ENCODE assay signal across 39 cellular contexts in genomic region chr18:50689578-50689977, GRCh38.
"Had no signal": no experiment of that assay in that cellular context is flagged by ENCODE, and none has a peak within 500 bp of the region (broad histone marks: within the 10 kb centered on the region; RNA-seq: fewer than 3 reads in every experiment).

No MANE protein-coding gene starts in this region.

- H3K4me3 Mint-ChIP-seq: activated naive CD4-positive, alpha-beta T cell treated with anti-CD3 and anti-CD28 coated beads for 36 hours; activated naive CD4-positive, alpha-beta T cell treated with anti-CD3 and anti-CD28 coated beads, Interleukin-2, amount 10 ng/mL, durations not matched to agents 7 days and 5 days; activated naive CD4-positive, alpha-beta T cell treated with anti-CD3 and anti-CD28 coated beads, Interleukin-2, amount 50 U/mL, for 24 hours; activated naive CD8-positive, alpha-beta T cell; activated naive CD8-positive, alpha-beta T cell treated with anti-CD3 and anti-CD28 coated beads for 36 hours; activated naive CD8-positive, alpha-beta T cell treated with anti-CD3 and anti-CD28 coated beads, Interleukin-2, amount 10 ng/mL, durations not matched to agents 7 days and 5 days; activated naive CD8-positive, alpha-beta T cell treated with anti-CD3 and anti-CD28 coated beads, Interleukin-2, amount 50 U/mL, for 24 hours; activated T-cell treated with anti-CD3 and anti-CD28 coated beads, Interleukin-2, amount 50 U/mL, for 24 hours; activated T-cell treated with anti-CD3 and anti-CD28 coated beads, Interleukin-2, amount 50 U/mL, for 4 hours; activated T-cell treated with anti-CD3 and anti-CD28 coated beads, Interleukin-2, amount 50 U/mL, for 72 hours; activated T-helper 1 cell treated with anti-CD3 and anti-CD28 coated beads, Interleukin-12 subunit alpha, Interleukin-12 subunit beta, Interleukin-2, Interleukin-4 antibody, amounts not matched to agents 30 ng/mL and 10 ng/mL and 1 ng/mL, durations not matched to agents 14 hours and 24 hours and 36 hours; activated T-helper 17 cell treated with anti-CD3 and anti-CD28 coated beads, Interleukin-2, amount 50 U/mL, for 72 hours; brain; central memory CD8-positive, alpha-beta T cell had no signal

- H3K36me3 ChIP-seq: adrenal gland, ascending aorta, brain microvascular endothelial cell, breast epithelium, cardiac muscle cell had no signal

- H3K4me1 ChIP-seq: adrenal gland, ascending aorta, body of pancreas, breast epithelium had no signal

- H3K27me3 Mint-ChIP-seq: activated naive CD8-positive, alpha-beta T cell treated with anti-CD3 and anti-CD28 coated beads for 36 hours; activated T-cell treated with anti-CD3 and anti-CD28 coated beads, Interleukin-2, amount 50 U/mL, for 24 hours had no signal

- H3K4me3 ChIP-seq: adrenal gland, ascending aorta, body of pancreas, breast epithelium, cardiac muscle cell had no signal

- FAIRE-seq: astrocyte, bronchial epithelial cell had no signal

- H3K27ac Mint-ChIP-seq: activated naive CD4-positive, alpha-beta T cell treated with anti-CD3 and anti-CD28 coated beads for 36 hours; activated naive CD4-positive, alpha-beta T cell treated with anti-CD3 and anti-CD28 coated beads, Interleukin-2, amount 10 ng/mL, durations not matched to agents 7 days and 5 days; activated naive CD4-positive, alpha-beta T cell treated with anti-CD3 and anti-CD28 coated beads, Interleukin-2, amount 50 U/mL, for 24 hours; activated naive CD4-positive, alpha-beta T cell treated with anti-CD3 and anti-CD28 coated beads, Interleukin-2, amount 50 U/mL, for 72 hours; activated naive CD8-positive, alpha-beta T cell; activated naive CD8-positive, alpha-beta T cell treated with anti-CD3 and anti-CD28 coated beads for 36 hours; activated naive CD8-positive, alpha-beta T cell treated with anti-CD3 and anti-CD28 coated beads, Interleukin-2, amount 10 ng/mL, durations not matched to agents 7 days and 5 days; activated naive CD8-positive, alpha-beta T cell treated with anti-CD3 and anti-CD28 coated beads, Interleukin-2, amount 50 U/mL, for 24 hours; activated T-cell treated with anti-CD3 and anti-CD28 coated beads, Interleukin-2, amount 50 U/mL, for 24 hours; activated T-cell treated with anti-CD3 and anti-CD28 coated beads, Interleukin-2, amount 50 U/mL, for 72 hours; activated T-helper 1 cell treated with anti-CD3 and anti-CD28 coated beads, Interleukin-12 subunit alpha, Interleukin-12 subunit beta, Interleukin-2, Interleukin-4 antibody, amounts not matched to agents 30 ng/mL and 10 ng/mL and 1 ng/mL, durations not matched to agents 14 hours and 24 hours and 36 hours; activated T-helper 17 cell treated with anti-CD3 and anti-CD28 coated beads, Interleukin-2, amount 50 U/mL, for 72 hours; activated T-helper 2 cell treated with anti-CD3 and anti-CD28 coated beads, Interferon-gamma antibody, Interleukin-2, Interleukin-4, amounts not matched to agents 10 μg/mL and 5 μg/mL and 100 μg/mL, durations not matched to agents 14 hours and 24 hours and 36 hours; brain had no signal

- H3K4me1 Mint-ChIP-seq: activated naive CD4-positive, alpha-beta T cell treated with anti-CD3 and anti-CD28 coated beads, Interleukin-2, amount 10 ng/mL, durations not matched to agents 7 days and 5 days; activated naive CD4-positive, alpha-beta T cell treated with anti-CD3 and anti-CD28 coated beads, Interleukin-2, amount 50 U/mL, for 24 hours; activated naive CD8-positive, alpha-beta T cell treated with anti-CD3 and anti-CD28 coated beads for 36 hours; activated naive CD8-positive, alpha-beta T cell treated with anti-CD3 and anti-CD28 coated beads, Interleukin-2, amount 10 ng/mL, durations not matched to agents 7 days and 5 days; activated naive CD8-positive, alpha-beta T cell treated with anti-CD3 and anti-CD28 coated beads, Interleukin-2, amount 50 U/mL, for 24 hours; activated T-helper 17 cell treated with anti-CD3 and anti-CD28 coated beads, Interleukin-2, amount 50 U/mL, for 72 hours; central memory CD8-positive, alpha-beta T cell had no signal

- H3K9me3 ChIP-seq: adrenal gland, ascending aorta, body of pancreas, breast epithelium had no signal

- ATAC-seq: activated naive CD4-positive, alpha-beta T cell treated with anti-CD3 and anti-CD28 coated beads, Interleukin-2, amount 50 U/mL, for 72 hours; activated naive CD8-positive, alpha-beta T cell treated with anti-CD3 and anti-CD28 coated beads, Interleukin-2, amount 50 U/mL, for 24 hours; activated T-cell treated with anti-CD3 and anti-CD28 coated beads, Interleukin-2, amount 50 U/mL, for 4 hours; activated T-cell treated with anti-CD3 and anti-CD28 coated beads, Interleukin-2, amount 50 U/mL, for 72 hours; activated T-helper 17 cell treated with anti-CD3 and anti-CD28 coated beads, Interleukin-2, amount 50 U/mL, for 72 hours; body of pancreas had no signal

- H3K36me3 Mint-ChIP-seq: activated naive CD4-positive, alpha-beta T cell treated with anti-CD3 and anti-CD28 coated beads, Interleukin-2, amount 10 ng/mL, durations not matched to agents 7 days and 5 days; activated naive CD4-positive, alpha-beta T cell treated with anti-CD3 and anti-CD28 coated beads, Interleukin-2, amount 50 U/mL, for 24 hours; activated naive CD4-positive, alpha-beta T cell treated with anti-CD3 and anti-CD28 coated beads, Interleukin-2, amount 50 U/mL, for 72 hours; activated naive CD8-positive, alpha-beta T cell; activated naive CD8-positive, alpha-beta T cell treated with anti-CD3 and anti-CD28 coated beads for 36 hours; activated naive CD8-positive, alpha-beta T cell treated with anti-CD3 and anti-CD28 coated beads, Interleukin-2, amount 10 ng/mL, durations not matched to agents 7 days and 5 days; brain had no signal

- H3K27ac ChIP-seq: adrenal gland, ascending aorta, body of pancreas, brain microvascular endothelial cell, breast epithelium, cardiac muscle cell had no signal

- H3K9me3 Mint-ChIP-seq: activated naive CD4-positive, alpha-beta T cell treated with anti-CD3 and anti-CD28 coated beads for 36 hours; activated naive CD4-positive, alpha-beta T cell treated with anti-CD3 and anti-CD28 coated beads, Interleukin-2, amount 10 ng/mL, durations not matched to agents 7 days and 5 days; activated naive CD4-positive, alpha-beta T cell treated with anti-CD3 and anti-CD28 coated beads, Interleukin-2, amount 50 U/mL, for 24 hours; activated naive CD4-positive, alpha-beta T cell treated with anti-CD3 and anti-CD28 coated beads, Interleukin-2, amount 50 U/mL, for 72 hours; activated naive CD8-positive, alpha-beta T cell treated with anti-CD3 and anti-CD28 coated beads for 36 hours; activated naive CD8-positive, alpha-beta T cell treated with anti-CD3 and anti-CD28 coated beads, Interleukin-2, amount 10 ng/mL, durations not matched to agents 7 days and 5 days; activated naive CD8-positive, alpha-beta T cell treated with anti-CD3 and anti-CD28 coated beads, Interleukin-2, amount 50 U/mL, for 24 hours; activated T-cell treated with anti-CD3 and anti-CD28 coated beads, Interleukin-2, amount 50 U/mL, for 24 hours; activated T-cell treated with anti-CD3 and anti-CD28 coated beads, Interleukin-2, amount 50 U/mL, for 4 hours; activated T-cell treated with anti-CD3 and anti-CD28 coated beads, Interleukin-2, amount 50 U/mL, for 72 hours; activated T-helper 1 cell treated with anti-CD3 and anti-CD28 coated beads, Interleukin-12 subunit alpha, Interleukin-12 subunit beta, Interleukin-2, Interleukin-4 antibody, amounts not matched to agents 30 ng/mL and 10 ng/mL and 1 ng/mL, durations not matched to agents 14 hours and 24 hours and 36 hours; activated T-helper 17 cell treated with anti-CD3 and anti-CD28 coated beads, Interleukin-2, amount 50 U/mL, for 72 hours; activated T-helper 2 cell treated with anti-CD3 and anti-CD28 coated beads, Interferon-gamma antibody, Interleukin-2, Interleukin-4, amounts not matched to agents 10 μg/mL and 5 μg/mL and 100 μg/mL, durations not matched to agents 14 hours and 24 hours and 36 hours; brain; central memory CD8-positive, alpha-beta T cell had no signal

- H3K27me3 ChIP-seq: adrenal gland, ascending aorta, body of pancreas, brain microvascular endothelial cell, breast epithelium, cardiac muscle cell had no signal

- DNase-seq: activated effector memory CD4-positive, alpha-beta T cell treated with anti-CD3 and anti-CD28 coated beads, Interleukin-2, amount 50 U/mL, for 16 hours; activated effector memory CD4-positive, alpha-beta T cell treated with Interleukin-2 at 50 U/mL for 16 hours; activated gamma-delta T cell; activated gamma-delta T cell treated with Interleukin-2 at 50 U/mL for 16 hours; activated naive CD4-positive, alpha-beta T cell; activated naive CD4-positive, alpha-beta T cell treated with anti-CD3 and anti-CD28 coated beads for 36 hours; activated naive CD4-positive, alpha-beta T cell treated with anti-CD3 and anti-CD28 coated beads, Interleukin-2, amount 10 ng/mL, durations not matched to agents 7 days and 5 days; activated naive CD4-positive, alpha-beta T cell treated with anti-CD3 and anti-CD28 coated beads, Interleukin-2, amount 50 U/mL, for 16 hours; activated naive CD4-positive, alpha-beta T cell treated with Interleukin-2 at 50 U/mL for 16 hours; activated naive CD8-positive, alpha-beta T cell treated with anti-CD3 and anti-CD28 coated beads for 36 hours; activated naive CD8-positive, alpha-beta T cell treated with anti-CD3 and anti-CD28 coated beads, Interleukin-2, amount 10 ng/mL, durations not matched to agents 7 days and 5 days; activated naive CD8-positive, alpha-beta T cell treated with anti-CD3 and anti-CD28 coated beads, Interleukin-2, amount 50 U/mL, for 24 hours; activated T-cell treated with anti-CD3 and anti-CD28 coated beads, Interleukin-2, amount 50 U/mL, for 1 hour; activated T-cell treated with anti-CD3 and anti-CD28 coated beads, Interleukin-2, amount 50 U/mL, for 24 hours; activated T-cell treated with anti-CD3 and anti-CD28 coated beads, Interleukin-2, amount 50 U/mL, for 4 hours; activated T-cell treated with anti-CD3 and anti-CD28 coated beads, Interleukin-2, amount 50 U/mL, for 48 hours; activated T-cell treated with anti-CD3 and anti-CD28 coated beads, Interleukin-2, amount 50 U/mL, for 72 hours; adrenal gland; amygdala; anterior cingulate cortex; aorta; body of pancreas; brain microvascular endothelial cell; caudate nucleus; central memory CD4-positive, alpha-beta T cell; cerebellar nuclear complex had no signal
